1 cellular context compared by ENCODE assay signal in the genomic region with DNA sequence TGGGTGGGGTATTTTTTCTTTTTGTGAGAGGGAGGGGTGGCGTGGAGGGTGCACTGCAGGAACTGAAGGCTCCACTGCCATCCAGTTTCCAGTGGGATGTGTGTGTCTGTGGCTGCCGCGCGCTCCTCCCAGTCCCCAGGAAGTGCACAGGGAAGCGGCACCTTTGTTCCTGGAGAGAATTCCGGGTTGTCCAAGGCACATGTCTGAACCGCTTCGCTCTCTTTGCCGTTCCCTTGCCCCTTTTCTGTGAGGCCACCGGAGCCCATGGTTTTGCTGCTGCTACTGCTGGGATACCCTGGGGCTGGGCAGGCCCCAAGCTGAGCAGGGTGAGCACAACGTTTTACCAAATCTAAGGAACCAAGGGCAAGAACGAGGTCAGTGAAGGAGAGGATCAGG.
TF ChIP-seq lines count a peak whose summit lies in the region.

No MANE protein-coding gene starts in this region.

TF ChIP-seq in HEK293, 187 proteins besides CTCF, POLR2A, EP300 and RAD21:
- TF ChIP-seq, protein P1, sequence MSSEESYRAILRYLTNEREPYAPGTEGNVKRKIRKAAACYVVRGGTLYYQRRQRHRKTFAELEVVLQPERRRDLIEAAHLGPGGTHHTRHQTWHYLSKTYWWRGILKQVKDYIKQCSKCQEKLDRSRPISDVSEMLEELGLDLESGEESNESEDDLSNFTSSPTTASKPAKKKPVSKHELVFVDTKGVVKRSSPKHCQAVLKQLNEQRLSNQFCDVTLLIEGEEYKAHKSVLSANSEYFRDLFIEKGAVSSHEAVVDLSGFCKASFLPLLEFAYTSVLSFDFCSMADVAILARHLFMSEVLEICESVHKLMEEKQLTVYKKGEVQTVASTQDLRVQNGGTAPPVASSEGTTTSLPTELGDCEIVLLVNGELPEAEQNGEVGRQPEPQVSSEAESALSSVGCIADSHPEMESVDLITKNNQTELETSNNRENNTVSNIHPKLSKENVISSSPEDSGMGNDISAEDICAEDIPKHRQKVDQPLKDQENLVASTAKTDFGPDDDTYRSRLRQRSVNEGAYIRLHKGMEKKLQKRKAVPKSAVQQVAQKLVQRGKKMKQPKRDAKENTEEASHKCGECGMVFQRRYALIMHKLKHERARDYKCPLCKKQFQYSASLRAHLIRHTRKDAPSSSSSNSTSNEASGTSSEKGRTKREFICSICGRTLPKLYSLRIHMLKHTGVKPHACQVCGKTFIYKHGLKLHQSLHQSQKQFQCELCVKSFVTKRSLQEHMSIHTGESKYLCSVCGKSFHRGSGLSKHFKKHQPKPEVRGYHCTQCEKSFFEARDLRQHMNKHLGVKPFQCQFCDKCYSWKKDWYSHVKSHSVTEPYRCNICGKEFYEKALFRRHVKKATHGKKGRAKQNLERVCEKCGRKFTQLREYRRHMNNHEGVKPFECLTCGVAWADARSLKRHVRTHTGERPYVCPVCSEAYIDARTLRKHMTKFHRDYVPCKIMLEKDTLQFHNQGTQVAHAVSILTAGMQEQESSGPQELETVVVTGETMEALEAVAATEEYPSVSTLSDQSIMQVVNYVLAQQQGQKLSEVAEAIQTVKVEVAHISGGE (tag by site-specific recombination; conservative IDR thresholded peaks at IDR 0.05; ENCODE audit: low read depth) = 0 out of 2 replicates have a peak, but pooled peaks have one; percentile 37
- TF ChIP-seq ZNF19 (tag by site-specific recombination; IDR thresholded peaks at IDR 0.05; ENCODE audit: low read depth) = no peak
